14 cellular contexts compared by ENCODE assay signal in genomic region chr2:238009563-238009962, GRCh38. TPM values are rescaled to one million over a fixed set of nuclear protein-coding genes. Genes with fewer than 3 reads are reported as not detected.
DNase-seq lines count a peak whose midpoint lies in the region; ATAC-seq and TF ChIP-seq lines count a peak whose summit lies in the region.
"Had no signal": no experiment of that assay in that cellular context is flagged by ENCODE, and none has a peak within 500 bp of the region (broad histone marks: within the 10 kb centered on the region; RNA-seq: fewer than 3 reads in every experiment).

No MANE protein-coding gene starts in this region.

- peak overlapping the region; percentile 6 for H3K27ac Mint-ChIP-seq in CD4-positive, alpha-beta T cell

- POLR2A ChIA-PET in CD4-positive, alpha-beta T cell (lab: Charles Lee) = interaction anchor here (0.6 kb wide), 1 partner anchor 339 kb away, joined by 3 read pairs; no protein-coding TSS in a partner anchor

- H3K9me3 Mint-ChIP-seq in CD4-positive, alpha-beta T cell = no peaks in the 10 kb centered on the region

- no peak overlapping the region for H3K27ac ChIP-seq in CD4-positive, alpha-beta T cell (ENCODE audit: low read depth, low read length)
- H3K27ac ChIP-seq: ascending aorta had no signal

- peak; percentile 24 for ATAC-seq in CD4-positive, alpha-beta T cell (ENCODE audit: poor library complexity)
- ATAC-seq in HG03342 (IDR thresholded peaks at IDR 0.05; ENCODE audit: unreplicated experiment) = no peak

- intact Hi-C loops in CD4-positive, alpha-beta T cell (cut with DNase I, micrococcal nuclease) = loop anchor here in 1 of 2 experiments (5.0 kb wide), 1 partner anchor 42 kb away; the partner anchor contains the start of gene UBE2F

- CTCF ChIA-PET in CD4-positive, alpha-beta T cell (lab: Charles Lee) = no interaction called here

- peaks cover 54% of the 10 kb centered on the region for H3K36me3 Mint-ChIP-seq in CD4-positive, alpha-beta T cell (ENCODE audit: low read depth)

- no peak overlapping the region for H3K4me3 Mint-ChIP-seq in CD4-positive, alpha-beta T cell

- no peaks in the 10 kb centered on the region for H3K27me3 ChIP-seq in CD4-positive, alpha-beta T cell (ENCODE audit: control insufficient read depth, insufficient read depth, low read length)
- H3K27me3 ChIP-seq: ascending aorta, BE2C had no signal

- no peaks in the 10 kb centered on the region for H3K27me3 Mint-ChIP-seq in CD4-positive, alpha-beta T cell

- DNase-seq in CD4-positive, alpha-beta T cell = no peak
- peak; percentile 7 for DNase-seq in NAMALWA (ENCODE audit: low spot score)
- DNase-seq in anterior cingulate cortex (lab: John Stamatoyannopoulos, UW) = peak in 38 of 58 donors; percentile 3 to 76 (median 35)
- peak; percentile 24 for DNase-seq in middle frontal gyrus (ENCODE audit: extremely low spot score, low spot score)
- no peak for DNase-seq in retina
- no peak for DNase-seq in hepatic stellate cell (ENCODE audit: low spot score)
- DNase-seq in stimulated activated CD4-positive, alpha-beta T cell treated with anti-CD3 and anti-CD28 coated beads, Interleukin-4, amount 100 ng/mL, for 24 hours = no peak
- DNase-seq: BE2C, islet precursor cell, NCI-H1105 treated with DMSO at 0.1 percent for 48 hours, NCI-H526, T-helper 9 cell had no signal

- no peak for TF ChIP-seq CTCF in CD4-positive, alpha-beta T cell (IDR thresholded peaks at IDR 0.05)

- peaks cover 55% of the 10 kb centered on the region for H3K4me1 Mint-ChIP-seq in CD4-positive, alpha-beta T cell (ENCODE audit: low read depth)

- no peaks in the 10 kb centered on the region for H3K9me3 ChIP-seq in CD4-positive, alpha-beta T cell (ENCODE audit: control insufficient read depth, low read length)
- H3K9me3 ChIP-seq: ascending aorta, BE2C had no signal

RNA-seq across cellular contexts. Expression of gene UBE2F, which starts 42.7 kb away (rescaled TPM):
- total RNA-seq in CD4-positive, alpha-beta T cell = 10 to 100 TPM; 23.2 to 27.4 TPM

RNA-seq across cellular contexts. Expression of gene SCLY, which starts 51.2 kb away (rescaled TPM):
- total RNA-seq in CD4-positive, alpha-beta T cell = 1 to 10 TPM; 8.9 to 9.6 TPM

Comparison
In these comparisons a context has a peak if more than half of its experiments do, and no peak if none do; other contexts are left out.
1. DNase-seq: peak in NAMALWA (single experiment), anterior cingulate cortex (38 of 58) and middle frontal gyrus (single experiment); none in CD4-positive, alpha-beta T cell (0 of 10), retina (single experiment), hepatic stellate cell (single experiment) and stimulated activated CD4-positive, alpha-beta T cell treated with anti-CD3 and anti-CD28 coated beads, Interleukin-4, amount 100 ng/mL, for 24 hours (single experiment).